8 cellular contexts compared by ENCODE assay signal in the genomic region with DNA sequence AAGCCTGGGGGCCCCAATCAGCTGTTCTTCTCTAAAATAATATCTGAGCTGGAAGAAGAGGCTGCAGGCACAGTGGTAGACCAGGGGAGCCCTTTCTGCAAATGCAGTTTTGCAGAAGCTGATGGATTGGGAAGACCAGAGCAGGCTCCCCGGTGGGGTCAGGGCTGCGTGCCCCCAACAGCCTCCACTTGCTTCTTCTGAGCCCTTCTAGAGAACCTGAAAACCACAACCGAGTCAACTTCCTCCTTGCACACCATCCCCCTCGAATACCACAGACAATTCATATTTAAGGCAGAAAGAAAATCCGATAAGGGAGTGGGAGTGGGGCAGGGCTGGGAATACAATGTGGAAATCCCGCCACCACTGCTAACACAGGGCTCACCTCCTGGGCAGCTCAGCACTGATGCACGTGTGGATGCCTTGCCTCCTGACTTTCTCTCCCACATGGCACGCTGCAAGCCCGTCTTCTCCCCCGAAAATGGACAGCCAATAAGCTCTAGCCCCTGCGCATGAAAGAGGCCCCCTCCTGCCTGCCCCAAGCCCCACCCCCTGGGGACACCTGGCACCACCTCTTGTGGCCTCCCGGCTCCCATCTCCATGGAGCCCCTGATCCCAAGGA. TPM values are rescaled to one million over a fixed set of nuclear protein-coding genes. Genes with fewer than 3 reads are reported as not detected.
DNase-seq lines count a peak whose midpoint lies in the region; ATAC-seq, FAIRE-seq and TF ChIP-seq lines count a peak whose summit lies in the region.

No MANE protein-coding gene starts in this region.

- ATAC-seq in HG02623 (IDR thresholded peaks at IDR 0.05; ENCODE audit: unreplicated experiment) = no peak

- no peaks in the 10 kb centered on the region for H3K27me3 ChIP-seq in AG04450 (ENCODE audit: control insufficient read depth, insufficient read depth, low read length)

- H3K4me3 ChIP-seq in AG04450 (ENCODE audit: low read depth, low read length) = no peak overlapping the region

- H3K4me1 Mint-ChIP-seq in activated naive CD8-positive, alpha-beta T cell treated with anti-CD3 and anti-CD28 coated beads for 36 hours = peaks cover 80% of the 10 kb centered on the region
- peaks cover 40% of the 10 kb centered on the region for H3K4me1 Mint-ChIP-seq in nephron

- peaks cover 9% of the 10 kb centered on the region for H3K36me3 Mint-ChIP-seq in activated naive CD8-positive, alpha-beta T cell treated with anti-CD3 and anti-CD28 coated beads for 36 hours
- peaks cover 3% of the 10 kb centered on the region for H3K36me3 Mint-ChIP-seq in nephron (ENCODE audit: low read depth)

- in situ Hi-C loops in ACHN (cut with HindIII; ENCODE audit: low pct_ligation_motif_present, low pct_unique_long_range_greater_than_20kb, low sequenced_read_pairs) = no loop called here

- POLR2A ChIA-PET in AG04450 (lab: Yijun Ruan, JAX) = interaction anchor here (0.7 to 1.8 kb wide), 3 partner anchors 14 to 28 kb away, joined by 3 to 10 read pairs (median 3); partner anchors contain the start of gene IFFO2

- H3K9me3 Mint-ChIP-seq in activated naive CD8-positive, alpha-beta T cell treated with anti-CD3 and anti-CD28 coated beads for 36 hours = peaks cover 2% of the 10 kb centered on the region
- peaks cover 2% of the 10 kb centered on the region for H3K9me3 Mint-ChIP-seq in nephron

- no peaks in the 10 kb centered on the region; the same call in 1 of the 2 replicates for H3K9me3 ChIP-seq in AG04450 (ENCODE audit: control insufficient read depth, insufficient read depth, low read length)

- H3K27ac Mint-ChIP-seq in activated naive CD8-positive, alpha-beta T cell treated with anti-CD3 and anti-CD28 coated beads for 36 hours = peak overlapping the region; percentile 98
- H3K27ac Mint-ChIP-seq in nephron = peak overlapping the region; percentile 42 to 79 (median 53)

- H3K4me3 Mint-ChIP-seq in activated naive CD8-positive, alpha-beta T cell treated with anti-CD3 and anti-CD28 coated beads for 36 hours = peak overlapping the region; percentile 87
- no peak overlapping the region for H3K4me3 Mint-ChIP-seq in nephron

- peak overlapping the region; percentile 96 for H3K27ac ChIP-seq in AG04450 (ENCODE audit: low read depth, low read length)

- FAIRE-seq in frontal cortex (lab: Jason Lieb, UNC) = no peak

- DNase-seq in AG04450 (ENCODE audit: low read depth, low spot score) (no peak), GM20000 (ENCODE audit: low spot score) (peak; percentile 69), NCI-H82 treated with DMSO at 0.1 percent for 48 hours (lab: John Stamatoyannopoulos, UW; ENCODE audit: unreplicated experiment) (peak; percentile 21), ACHN (no peak), frontal cortex (ENCODE audit: low spot score in 2 of 2) (no peak)
- peak; percentile 49 for DNase-seq in activated naive CD8-positive, alpha-beta T cell treated with anti-CD3 and anti-CD28 coated beads for 36 hours

- H3K27me3 Mint-ChIP-seq in activated naive CD8-positive, alpha-beta T cell treated with anti-CD3 and anti-CD28 coated beads for 36 hours = no peaks in the 10 kb centered on the region
- peaks cover 10% of the 10 kb centered on the region for H3K27me3 Mint-ChIP-seq in nephron (ENCODE audit: low read depth)

- TF ChIP-seq CTCF in AG04450 (IDR thresholded peaks at IDR 0.05; ENCODE audit: low read depth, low read length) (no peak), GM20000 (IDR thresholded peaks at IDR 0.05; ENCODE audit: extremely low read depth, missing control alignments) (no peak), nephron (IDR thresholded peaks at IDR 0.05; ENCODE audit: unreplicated experiment in 3 of 3) (no peak)

- CTCF ChIA-PET in AG04450 (lab: Charles Lee) = interaction anchor here (1.9 to 5.2 kb wide), 2 partner anchors 14 to 18 kb away, joined by 4 to 60 read pairs; no protein-coding TSS in a partner anchor

RNA-seq across cellular contexts. Expression of gene ALDH4A1, which starts 25.4 kb away (rescaled TPM):
- polyA plus RNA-seq in AG04450 (2011; rRNA removed) = 8.8 and 14.7 TPM in 2 replicates
- polyA minus RNA-seq in AG04450 (2011; rRNA and poly(A)+ RNA removed) = 8.3 and 10.4 TPM in 2 replicates
- 1 to 10 TPM; 3.9 to 4.7 TPM for total RNA-seq in activated naive CD8-positive, alpha-beta T cell treated with anti-CD3 and anti-CD28 coated beads for 36 hours
- total RNA-seq in frontal cortex = 4.5 TPM

RNA-seq across cellular contexts. Expression of gene IFFO2, which starts 28.7 kb away (rescaled TPM):
- 6.8 and 7.8 TPM in 2 replicates for polyA plus RNA-seq in AG04450 (2011; rRNA removed)
- 13.7 and 15.2 TPM in 2 replicates for polyA minus RNA-seq in AG04450 (2011; rRNA and poly(A)+ RNA removed)
- 10 to 100 TPM; 21.4 to 21.7 TPM for total RNA-seq in activated naive CD8-positive, alpha-beta T cell treated with anti-CD3 and anti-CD28 coated beads for 36 hours
- total RNA-seq in frontal cortex = 7.7 TPM

Comparison
In these comparisons a context has a peak if more than half of its experiments do, and no peak if none do; other contexts are left out.
1. DNase-seq: peak in GM20000 (single experiment), NCI-H82 treated with DMSO at 0.1 percent for 48 hours (single experiment) and activated naive CD8-positive, alpha-beta T cell treated with anti-CD3 and anti-CD28 coated beads for 36 hours (single experiment); none in AG04450 (single experiment), ACHN (single experiment) and frontal cortex (0 of 2).